ENCODE assay signal across 14 cellular contexts in genomic region chr12:108852674-108853073, GRCh38. TPM values are rescaled to one million over a fixed set of nuclear protein-coding genes. Genes with fewer than 3 reads are reported as not detected.
DNase-seq lines count a peak whose midpoint lies in the region; ATAC-seq and TF ChIP-seq lines count a peak whose summit lies in the region.
"Had no signal": no experiment of that assay in that cellular context is flagged by ENCODE, and none has a peak within 500 bp of the region (broad histone marks: within the 10 kb centered on the region; RNA-seq: fewer than 3 reads in every experiment).

No MANE protein-coding gene starts in this region.

- DNase-seq in AG04450 (ENCODE audit: low read depth, low spot score) (no peak), fibroblast of lung (ENCODE audit: low read depth in 2 of 2) (peak; percentile 21 to 48), pulmonary artery endothelial cell (ENCODE audit: low read depth, low spot score) (peak; percentile 91), medulla oblongata (ENCODE audit: extremely low spot score) (no peak), mesenteric fat pad (ENCODE audit: low spot score) (no peak), NCI-H187 treated with DMSO at 0.1 percent for 48 hours (lab: John Stamatoyannopoulos, UW) (no peak)
- DNase-seq: activated CD8-positive, alpha-beta memory T cell treated with anti-CD3 and anti-CD28 coated beads for 24 hours; activated naive CD8-positive, alpha-beta T cell treated with anti-CD3 and anti-CD28 coated beads, Interleukin-2, amount 10 ng/mL, durations not matched to agents 7 days and 5 days; BE2C; NCI-H524 had no signal

- H3K4me3 ChIP-seq in AG04450 (ENCODE audit: low read depth, low read length), result peak overlapping the region; percentile 44
- peak overlapping the region in 3 of 4 experiments; percentile 15 to 46 (median 22) for H3K4me3 ChIP-seq in fibroblast of lung (replicated peaks in 1 of 4; ENCODE audit: control extremely low read depth in 1 of 4, insufficient read depth in 1 of 4, low read depth in 3 of 4, low read length in 4 of 4)

- no peaks in the 10 kb centered on the region for H4K20me1 ChIP-seq in fibroblast of lung (ENCODE audit: control insufficient read depth, extremely low read depth, insufficient read depth, low read length)

- CTCF ChIA-PET in AG04450 (lab: Charles Lee), result interaction anchor here (0.7 to 1.6 kb wide), 4 partner anchors 49 to 235 kb away, joined by 3 to 5 read pairs (median 3); no protein-coding TSS in a partner anchor

- POLR2A ChIA-PET in AG04450 (lab: Yijun Ruan, JAX), result interaction anchor here (0.7 to 1.6 kb wide), 2 partner anchors 19 to 151 kb away, joined by 3 to 7 read pairs; no protein-coding TSS in a partner anchor

- H3K27me3 ChIP-seq in AG04450 (ENCODE audit: control insufficient read depth, insufficient read depth, low read length), result no peaks in the 10 kb centered on the region
- H3K27me3 ChIP-seq in fibroblast of lung (ENCODE audit: control insufficient read depth, insufficient read depth, low read length), result no peaks in the 10 kb centered on the region
- H3K27me3 ChIP-seq: BE2C had no signal

- peak overlapping the region; percentile 55 for H3K9ac ChIP-seq in fibroblast of lung (ENCODE audit: insufficient read depth, low read length)

- H3K79me2 ChIP-seq in fibroblast of lung (ENCODE audit: control insufficient read depth, insufficient read depth, low read length), result peaks cover 78% of the 10 kb centered on the region

- no peak for TF ChIP-seq CTCF in AG04450 (IDR thresholded peaks at IDR 0.05; ENCODE audit: low read depth, low read length)
- TF ChIP-seq CTCF in fibroblast of lung (conservative IDR thresholded peaks at IDR 0.05 in 1 of 2, IDR thresholded peaks at IDR 0.05 in 1 of 2; ENCODE audit: low read depth in 1 of 2, low read length in 2 of 2), result no peak

- no peak overlapping the region for H2AFZ ChIP-seq in fibroblast of lung (ENCODE audit: low read length)

- H3K4me2 ChIP-seq in fibroblast of lung (ENCODE audit: extremely low read depth, insufficient read depth, low read length), result peak overlapping the region; percentile 67

- H3K9me3 ChIP-seq in AG04450 (ENCODE audit: control insufficient read depth, insufficient read depth, low read length) (no peaks in the 10 kb centered on the region; the same call in 1 of the 2 replicates), fibroblast of lung (ENCODE audit: control insufficient read depth, insufficient read depth, low read depth, low read length) (no peaks in the 10 kb centered on the region)
- H3K9me3 ChIP-seq: BE2C had no signal

- ATAC-seq in SK-N-SH treated with all-trans-retinoic acid at 6 μM for 48 hours, result no peak
- ATAC-seq in HG02763 (IDR thresholded peaks at IDR 0.05; ENCODE audit: unreplicated experiment), result no peak

- peaks cover 32% of the 10 kb centered on the region for H3K4me1 ChIP-seq in fibroblast of lung (ENCODE audit: control insufficient read depth, extremely low read depth, insufficient read depth, low read length)
- H3K4me1 ChIP-seq: BE2C had no signal

- H3K27ac ChIP-seq in AG04450 (ENCODE audit: low read depth, low read length), result peak overlapping the region; percentile 95
- H3K27ac ChIP-seq in fibroblast of lung (ENCODE audit: insufficient read depth, low read length), result peak overlapping the region; percentile 100

- peaks cover 13% of the 10 kb centered on the region for H3K36me3 ChIP-seq in fibroblast of lung (ENCODE audit: control insufficient read depth, insufficient read depth, low read length)

TF ChIP-seq in SK-N-SH treated with all-trans-retinoic acid at 6 μM for 48 hours, 23 proteins besides CTCF, POLR2A, EP300 and RAD21:
- TF ChIP-seq ZFP3 (CRISPR knock-in tag; IDR thresholded peaks at IDR 0.05) (0 out of 2 replicates have a peak, but pooled peaks have one; percentile 13), OSR1 (CRISPR knock-in tag; IDR thresholded peaks at IDR 0.05) (no peak)
TF ChIP-seq in SK-N-SH treated with all-trans-retinoic acid at 6 μM for 48 hours: peak in this region for 1.

RNA-seq across cellular contexts. Expression of gene SSH1, which starts 4.7 kb away (rescaled TPM):
- polyA plus RNA-seq in AG04450 (2011; rRNA removed), result 44.7 and 50.5 TPM in 2 replicates
- polyA minus RNA-seq in AG04450 (2011; rRNA and poly(A)+ RNA removed), result 64.2 and 77.4 TPM in 2 replicates
- 14.4 and 24.9 TPM in 2 replicates for total RNA-seq in fibroblast of lung
- polyA plus RNA-seq in fibroblast of lung, result 22.1 and 31.9 TPM in 2 replicates
- 21.3 and 23.4 TPM in 2 replicates for polyA plus RNA-seq in fibroblast of lung (2012)
- polyA minus RNA-seq in fibroblast of lung (ENCODE audit: low replicate concordance), result 66.6 and 95.5 TPM in 2 replicates
- 14.4 and 26.1 TPM in 2 replicates for total RNA-seq in pulmonary artery endothelial cell
- total RNA-seq in mesenteric fat pad, result 63.2 TPM

RNA-seq across cellular contexts. Expression of gene DAO, which starts 27.2 kb away (rescaled TPM):
- polyA plus RNA-seq in AG04450 (2011; rRNA removed), result not detected in 2 replicates
- not detected in 2 replicates for polyA minus RNA-seq in AG04450 (2011; rRNA and poly(A)+ RNA removed)
- not detected in 2 replicates for total RNA-seq in fibroblast of lung
- not detected in 2 replicates for polyA plus RNA-seq in fibroblast of lung
- polyA plus RNA-seq in fibroblast of lung (2012), result not detected in 2 replicates
- not detected in 2 replicates for polyA minus RNA-seq in fibroblast of lung (ENCODE audit: low replicate concordance)
- total RNA-seq in pulmonary artery endothelial cell, result not detected in 2 replicates
- total RNA-seq in mesenteric fat pad, result not detected
- total RNA-seq: activated naive CD8-positive, alpha-beta T cell treated with anti-CD3 and anti-CD28 coated beads, Interleukin-2, amount 10 ng/mL, durations not matched to agents 7 days and 5 days; M059J; myocyte had no signal

Comparison
In these comparisons a context has a peak if more than half of its experiments do, and no peak if none do; other contexts are left out.
1. DNase-seq: peak in fibroblast of lung (2 of 2) and pulmonary artery endothelial cell (single experiment); none in AG04450 (single experiment), medulla oblongata (single experiment), mesenteric fat pad (single experiment) and NCI-H187 treated with DMSO at 0.1 percent for 48 hours (single experiment).